29 cellular contexts compared by ENCODE assay signal in genomic region chr15:59649603-59650002, GRCh38. TPM values are rescaled to one million over a fixed set of nuclear protein-coding genes. Genes with fewer than 3 reads are reported as not detected.
DNase-seq lines count a peak whose midpoint lies in the region; ATAC-seq, FAIRE-seq and TF ChIP-seq lines count a peak whose summit lies in the region.
"Had no signal": no experiment of that assay in that cellular context is flagged by ENCODE, and none has a peak within 500 bp of the region (broad histone marks: within the 10 kb centered on the region; RNA-seq: fewer than 3 reads in every experiment).

No MANE protein-coding gene starts in this region.

- peak; percentile 57 for DNase-seq in DMS53 (lab: John Stamatoyannopoulos, UW)
- DNase-seq in EH (ENCODE audit: low read depth), result peak; percentile 52
- DNase-seq in NCI-H2029 treated with DMSO at 0.1 percent for 48 hours (lab: John Stamatoyannopoulos, UW), result peak; percentile 13
- no peak for DNase-seq in pancreas
- no peak for DNase-seq in NCI-H774 (lab: John Stamatoyannopoulos, UW)
- no peak for DNase-seq in SKM-1 (lab: John Stamatoyannopoulos, UW; ENCODE audit: unreplicated experiment)
- DNase-seq: ACHN; BE2C; CD8-positive, alpha-beta memory T cell; DMS 273 treated with DMSO at 0.1 percent for 48 hours; DND-41; GM23248; H7; Kasumi-1; MG63; NCI-H1417 treated with DMSO at 0.1 percent for 48 hours; NCI-H1694 treated with DMSO at 0.1 percent for 48 hours; NCI-H2171 treated with DMSO at 0.1 percent for 48 hours; NCI-H345; NCI-H524 treated with DMSO at 0.1 percent for 48 hours; SHP77 treated with DMSO at 0.1 percent for 48 hours had no signal

- H3K27ac ChIP-seq in pancreas, result no peak overlapping the region
- H3K27ac ChIP-seq: GM23248, RWPE1 had no signal

- H3K9me3 ChIP-seq in pancreas, result no peaks in the 10 kb centered on the region
- H3K9me3 ChIP-seq: BE2C, MG63 had no signal

- intact Hi-C loops in pancreas (cut with DNase I), result no loop called here

- no peak for TF ChIP-seq CTCF in pancreas (IDR thresholded peaks at IDR 0.05)

- ATAC-seq in pancreas (no peak), GM18498 (IDR thresholded peaks at IDR 0.05; ENCODE audit: unreplicated experiment) (no peak)
- ATAC-seq: HepG2, K562, Panc1 had no signal

- peaks cover 3 to 20% (median 4%) of the 10 kb centered on the region in 3 donors for H3K36me3 ChIP-seq in pancreas

- peak; percentile 23 for FAIRE-seq in pancreas (lab: Jason Lieb, UNC)
- FAIRE-seq: HepG2, K562 had no signal

- H3K27me3 ChIP-seq in pancreas, result no peaks in the 10 kb centered on the region
- H3K27me3 ChIP-seq: BE2C, MG63 had no signal

- H3K4me3 ChIP-seq in pancreas, result no peak overlapping the region
- H3K4me3 ChIP-seq: GM23248, K562, MG63 had no signal

- H3K4me1 ChIP-seq in pancreas, result no peaks in the 10 kb centered on the region
- H3K4me1 ChIP-seq: BE2C had no signal

RNA-seq across cellular contexts. Expression of gene GTF2A2, which starts 7.7 kb away (rescaled TPM):
- total RNA-seq in pancreas, result 10 to 100 TPM; 16.8 to 39.1 (median 32.5) TPM
- polyA plus RNA-seq in pancreas, result 10 to 100 TPM; 33.5 to 62.5 TPM

RNA-seq across cellular contexts. Expression of gene GCNT3, which starts 38.0 kb away (rescaled TPM):
- total RNA-seq in pancreas, result 1 to 10 TPM; 1.2 to 8.6 (median 2.5) TPM
- 1 to 10 TPM in 1 of 2 donors, under 1 TPM in 1; 0.27 to 2.5 TPM for polyA plus RNA-seq in pancreas
- total RNA-seq: CD8-positive, alpha-beta memory T cell; G401; GM23248; H7; T-helper 1 cell treated with Interleukin-12 subunit alpha and Interleukin-12 subunit beta and Interleukin-4 antibody, amounts not matched to agents 30 ng/mL and 1 ng/mL, for 36 hours had no signal
- polyA plus RNA-seq: CD14-positive monocyte; CD8-positive, alpha-beta memory T cell; GM23248 had no signal

RNA-seq across cellular contexts. Expression of gene BNIP2, which starts 39.5 kb away (rescaled TPM):
- total RNA-seq in pancreas, result 10 to 100 TPM; 15.7 to 29.4 (median 20.9) TPM
- 10 to 100 TPM; 24.1 to 46.9 TPM for polyA plus RNA-seq in pancreas

Comparison
In these comparisons a context has a peak if more than half of its experiments do, and no peak if none do; other contexts are left out.
1. DNase-seq: peak in DMS53 (single experiment), EH (single experiment) and NCI-H2029 treated with DMSO at 0.1 percent for 48 hours (single experiment); none in pancreas (0 of 6), NCI-H774 (single experiment) and SKM-1 (single experiment).